Comparison of ENCODE assay signal across 13 cellular contexts in genomic region chr19:35330475-35330874, GRCh38. TPM values are rescaled to one million over a fixed set of nuclear protein-coding genes. Genes with fewer than 3 reads are reported as not detected.
A peak's percentile ranks its signal among the peaks of the same experiment; 100 is the strongest.
DNase-seq lines count a peak whose midpoint lies in the region; ATAC-seq and TF ChIP-seq lines count a peak whose summit lies in the region.
"Had no signal": no experiment of that assay in that cellular context is flagged by ENCODE, and none has a peak within 500 bp of the region (broad histone marks: within the 10 kb centered on the region; RNA-seq: fewer than 3 reads in every experiment).

No MANE protein-coding gene starts in this region.

- no peaks in the 10 kb centered on the region for H3K9me3 ChIP-seq in CD4-positive, CD25-positive, alpha-beta regulatory T cell (ENCODE audit: control insufficient read depth in 2 of 2, low read length in 2 of 2)
- H3K9me3 ChIP-seq in breast epithelium, result no peaks in the 10 kb centered on the region

- no peak overlapping the region for H3K4me3 Mint-ChIP-seq in CD4-positive, CD25-positive, alpha-beta regulatory T cell

- no peak overlapping the region for H3K4me3 ChIP-seq in CD4-positive, CD25-positive, alpha-beta regulatory T cell (ENCODE audit: low read depth, low read length)
- H3K4me3 ChIP-seq in breast epithelium, result no peak overlapping the region

- TF ChIP-seq CTCF in breast epithelium (IDR thresholded peaks at IDR 0.05), result no peak

- H3K27ac ChIP-seq in CD4-positive, CD25-positive, alpha-beta regulatory T cell (ENCODE audit: insufficient read depth, low read length, poor library complexity, severe bottlenecking), result no peak overlapping the region
- no peak overlapping the region for H3K27ac ChIP-seq in breast epithelium
- H3K27ac ChIP-seq: KMS-11 had no signal

- in situ Hi-C loops in GM18951 (cut with MboI; ENCODE audit: low sequenced_read_pairs, unreplicated experiment), result no loop called here

- peak; percentile 21 to 56 for ATAC-seq in CD4-positive, CD25-positive, alpha-beta regulatory T cell (ENCODE audit: low read depth in 2 of 2)
- ATAC-seq in HG02678 (IDR thresholded peaks at IDR 0.05; ENCODE audit: unreplicated experiment) (peak; percentile 56), left lobe of liver (no peak)

- TF ChIP-seq POLR2A in GM18951 (IDR thresholded peaks at IDR 0.05; ENCODE audit: extremely low read depth, insufficient read depth, insufficient read length) (peak; percentile 57), breast epithelium (IDR thresholded peaks at IDR 0.05) (no peak)

- DNase-seq in CD4-positive, CD25-positive, alpha-beta regulatory T cell, result no peak
- peak; percentile 97 for DNase-seq in NAMALWA (ENCODE audit: low spot score)
- DNase-seq in breast epithelium (ENCODE audit: low spot score in 2 of 2), result no peak
- DNase-seq in retina, result no peak
- no peak for DNase-seq in NOMO-1 treated with DMSO at 0.1 percent for 48 hours (lab: John Stamatoyannopoulos, UW; ENCODE audit: unreplicated experiment)
- no peak for DNase-seq in left lobe of liver (ENCODE audit: low spot score)
- DNase-seq: activated effector memory CD4-positive, alpha-beta T cell treated with anti-CD3 and anti-CD28 coated beads, Interleukin-2, amount 50 U/mL, for 16 hours; T-helper 9 cell had no signal

- peaks cover 0 to 6% (median under 1%) of the 10 kb centered on the region in 4 donors for H3K4me1 Mint-ChIP-seq in CD4-positive, CD25-positive, alpha-beta regulatory T cell

- H3K27me3 ChIP-seq in CD4-positive, CD25-positive, alpha-beta regulatory T cell (ENCODE audit: control insufficient read depth, insufficient read depth, low read length), result no peaks in the 10 kb centered on the region
- no peaks in the 10 kb centered on the region for H3K27me3 ChIP-seq in breast epithelium

- peak overlapping the region in 1 of 3 donors; percentile 50 for H3K27ac Mint-ChIP-seq in CD4-positive, CD25-positive, alpha-beta regulatory T cell

- H3K27me3 Mint-ChIP-seq in CD4-positive, CD25-positive, alpha-beta regulatory T cell, result peaks cover 15% of the 10 kb centered on the region

- no peaks in the 10 kb centered on the region for H3K36me3 ChIP-seq in CD4-positive, CD25-positive, alpha-beta regulatory T cell (ENCODE audit: control insufficient read depth, insufficient read depth, low read length)
- no peaks in the 10 kb centered on the region for H3K36me3 ChIP-seq in breast epithelium

- intact Hi-C loops in breast epithelium (cut with DNase I; ENCODE audit: low total_unique reads), result no loop called here

- no peaks in the 10 kb centered on the region for H3K36me3 Mint-ChIP-seq in CD4-positive, CD25-positive, alpha-beta regulatory T cell

- no peaks in the 10 kb centered on the region for H3K4me1 ChIP-seq in CD4-positive, CD25-positive, alpha-beta regulatory T cell (ENCODE audit: control insufficient read depth, insufficient read depth, low read length, poor library complexity, severe bottlenecking)
- H3K4me1 ChIP-seq in breast epithelium, result no peaks in the 10 kb centered on the region

- H3K9me3 Mint-ChIP-seq in CD4-positive, CD25-positive, alpha-beta regulatory T cell, result no peaks in the 10 kb centered on the region

RNA-seq across cellular contexts. Expression of gene CD22, which starts 1.5 kb away (rescaled TPM):
- 3.3 TPM for total RNA-seq in CD4-positive, CD25-positive, alpha-beta regulatory T cell
- 1 to 10 TPM in 1 of 4 donors, under 1 TPM in 2, not detected in 1; 0.15 to 1.9 (median 0.39) TPM for polyA plus RNA-seq in CD4-positive, CD25-positive, alpha-beta regulatory T cell
- total RNA-seq in breast epithelium, result 1 to 10 TPM in 2 of 3 donors, under 1 TPM in 1; 0.33 to 7.8 (median 4.8) TPM
- 1.2 TPM for total RNA-seq in left lobe of liver
- polyA plus RNA-seq: neural cell had no signal

RNA-seq across cellular contexts. Expression of gene FFAR1, which starts 17.2 kb away (rescaled TPM):
- not detected for total RNA-seq in CD4-positive, CD25-positive, alpha-beta regulatory T cell
- not detected for polyA plus RNA-seq in CD4-positive, CD25-positive, alpha-beta regulatory T cell
- not detected for total RNA-seq in breast epithelium
- total RNA-seq in left lobe of liver, result not detected
- total RNA-seq: dermis microvascular lymphatic vessel endothelial cell had no signal
- polyA plus RNA-seq: neural cell had no signal

RNA-seq across cellular contexts. Expression of gene FFAR3, which starts 27.8 kb away (rescaled TPM):
- total RNA-seq in CD4-positive, CD25-positive, alpha-beta regulatory T cell, result 1.7 TPM
- polyA plus RNA-seq in CD4-positive, CD25-positive, alpha-beta regulatory T cell, result under 1 TPM in 1 of 4 donors, not detected in 3; 0.39 TPM
- total RNA-seq in breast epithelium (under 1 TPM in 2 of 3 donors, not detected in 1; 0.16 to 0.33 TPM), left lobe of liver (not detected)
- total RNA-seq: dermis microvascular lymphatic vessel endothelial cell had no signal
- polyA plus RNA-seq: neural cell had no signal

RNA-seq across cellular contexts. Expression of gene MAG, which starts 38.5 kb away (rescaled TPM):
- total RNA-seq in CD4-positive, CD25-positive, alpha-beta regulatory T cell, result not detected
- under 1 TPM in 2 of 4 donors, not detected in 2; 0.16 to 0.28 TPM for polyA plus RNA-seq in CD4-positive, CD25-positive, alpha-beta regulatory T cell
- total RNA-seq in breast epithelium (1 to 10 TPM in 1 of 3 donors, not detected in 2; 4.2 TPM), left lobe of liver (0.81 TPM)
- total RNA-seq: dermis microvascular lymphatic vessel endothelial cell had no signal
- polyA plus RNA-seq: neural cell had no signal

RNA-seq across cellular contexts. Expression of gene GPR42, which starts 40.4 kb away (rescaled TPM):
- not detected for total RNA-seq in CD4-positive, CD25-positive, alpha-beta regulatory T cell
- not detected for polyA plus RNA-seq in CD4-positive, CD25-positive, alpha-beta regulatory T cell
- total RNA-seq in breast epithelium (under 1 TPM in 1 of 3 donors, not detected in 2; 0.66 TPM), left lobe of liver (not detected)
- total RNA-seq: dermis microvascular lymphatic vessel endothelial cell had no signal
- polyA plus RNA-seq: neural cell had no signal
